In genomic region chr5:392431-392988, GRCh38 we compare ENCODE assay signal across 8 cellular contexts. TPM values are rescaled to one million over a fixed set of nuclear protein-coding genes. Genes with fewer than 3 reads are reported as not detected.
A peak's percentile ranks its signal among the peaks of the same experiment; 100 is the strongest.
DNase-seq lines count a peak whose midpoint lies in the region; ATAC-seq and TF ChIP-seq lines count a peak whose summit lies in the region.

No MANE protein-coding gene starts in this region.

- peaks cover 0 to 17% (median 0%) of the 10 kb centered on the region in 3 donors for H3K27me3 ChIP-seq in psoas muscle (ENCODE audit: insufficient read depth in 3 of 3, low read length in 2 of 3)

- WGBS in psoas muscle, 3 donors = 82 to 87% (median 86%) methylated on average over 27 to 30 of the region's 30 CpGs

- H3K36me3 Mint-ChIP-seq in activated T-helper 2 cell treated with anti-CD3 and anti-CD28 coated beads, Interferon-gamma antibody, Interleukin-2, Interleukin-4, amounts not matched to agents 10 μg/mL and 5 μg/mL and 100 μg/mL, durations not matched to agents 14 hours and 24 hours and 36 hours (ENCODE audit: low read depth) = peaks cover 35% of the 10 kb centered on the region
- no peaks in the 10 kb centered on the region for H3K36me3 Mint-ChIP-seq in nephron progenitor cell (ENCODE audit: low read depth)

- DNase-seq in RKO (ENCODE audit: low spot score) (peak; percentile 29), nephron progenitor cell (no peak), psoas muscle (no peak), NCI-H2171 (lab: John Stamatoyannopoulos, UW) (no peak), NCI-H1694 (lab: John Stamatoyannopoulos, UW) (no peak)
- peak; percentile 88 for DNase-seq in activated T-helper 2 cell treated with anti-CD3 and anti-CD28 coated beads, Interferon-gamma antibody, Interleukin-2, Interleukin-4, amounts not matched to agents 10 μg/mL and 5 μg/mL and 100 μg/mL, durations not matched to agents 14 hours and 24 hours and 36 hours (ENCODE audit: low spot score)

- H3K9me3 ChIP-seq in psoas muscle = no peaks in the 10 kb centered on the region

- intact Hi-C loops in activated T-helper 2 cell treated with anti-CD3 and anti-CD28 coated beads, Interferon-gamma antibody, Interleukin-2, Interleukin-4, amounts not matched to agents 10 μg/mL and 5 μg/mL and 100 μg/mL, durations not matched to agents 14 hours and 24 hours and 36 hours (cut with micrococcal nuclease) = loop anchor here (1.0 kb wide), 2 partner anchors 13 to 19 kb away; no protein-coding TSS in a partner anchor
- intact Hi-C loops in psoas muscle (cut with DNase I) = no loop called here

- no peak for TF ChIP-seq CTCF in nephron progenitor cell (IDR thresholded peaks at IDR 0.05)
- TF ChIP-seq CTCF in psoas muscle (IDR thresholded peaks at IDR 0.05) = no peak

- peak; percentile 85 for ATAC-seq in GM18868 (IDR thresholded peaks at IDR 0.05; ENCODE audit: unreplicated experiment)
- peak; percentile 84 for ATAC-seq in HG02852 (IDR thresholded peaks at IDR 0.05; ENCODE audit: unreplicated experiment)
- ATAC-seq in psoas muscle = no peak

- H3K27ac ChIP-seq in psoas muscle = no peak overlapping the region

- no peaks in the 10 kb centered on the region for H3K4me1 ChIP-seq in psoas muscle

- peaks cover 40% of the 10 kb centered on the region for H3K4me1 Mint-ChIP-seq in activated T-helper 2 cell treated with anti-CD3 and anti-CD28 coated beads, Interferon-gamma antibody, Interleukin-2, Interleukin-4, amounts not matched to agents 10 μg/mL and 5 μg/mL and 100 μg/mL, durations not matched to agents 14 hours and 24 hours and 36 hours (ENCODE audit: low read depth)
- peaks cover 48% of the 10 kb centered on the region for H3K4me1 Mint-ChIP-seq in nephron progenitor cell

- peak overlapping the region; percentile 72 for H3K4me3 Mint-ChIP-seq in activated T-helper 2 cell treated with anti-CD3 and anti-CD28 coated beads, Interferon-gamma antibody, Interleukin-2, Interleukin-4, amounts not matched to agents 10 μg/mL and 5 μg/mL and 100 μg/mL, durations not matched to agents 14 hours and 24 hours and 36 hours (ENCODE audit: low read depth)
- no peak overlapping the region for H3K4me3 Mint-ChIP-seq in nephron progenitor cell

- H3K36me3 ChIP-seq in psoas muscle (ENCODE audit: insufficient read depth in 1 of 2, low read depth in 1 of 2) = no peaks in the 10 kb centered on the region

- no peaks in the 10 kb centered on the region for H3K27me3 Mint-ChIP-seq in activated T-helper 2 cell treated with anti-CD3 and anti-CD28 coated beads, Interferon-gamma antibody, Interleukin-2, Interleukin-4, amounts not matched to agents 10 μg/mL and 5 μg/mL and 100 μg/mL, durations not matched to agents 14 hours and 24 hours and 36 hours (ENCODE audit: low read depth)
- peaks cover 25% of the 10 kb centered on the region for H3K27me3 Mint-ChIP-seq in nephron progenitor cell (ENCODE audit: low read depth, poor library complexity)

- peak overlapping the region; percentile 97 for H3K27ac Mint-ChIP-seq in activated T-helper 2 cell treated with anti-CD3 and anti-CD28 coated beads, Interferon-gamma antibody, Interleukin-2, Interleukin-4, amounts not matched to agents 10 μg/mL and 5 μg/mL and 100 μg/mL, durations not matched to agents 14 hours and 24 hours and 36 hours
- peak overlapping the region; percentile 57 for H3K27ac Mint-ChIP-seq in nephron progenitor cell

- no peaks in the 10 kb centered on the region for H3K9me3 Mint-ChIP-seq in activated T-helper 2 cell treated with anti-CD3 and anti-CD28 coated beads, Interferon-gamma antibody, Interleukin-2, Interleukin-4, amounts not matched to agents 10 μg/mL and 5 μg/mL and 100 μg/mL, durations not matched to agents 14 hours and 24 hours and 36 hours
- no peaks in the 10 kb centered on the region for H3K9me3 Mint-ChIP-seq in nephron progenitor cell

- no peak overlapping the region for H3K4me3 ChIP-seq in psoas muscle

RNA-seq across cellular contexts. Expression of gene EXOC3, which starts 50.5 kb away (rescaled TPM):
- 62.3 and 66.4 TPM in 2 replicates for total RNA-seq in activated T-helper 2 cell treated with anti-CD3 and anti-CD28 coated beads, Interferon-gamma antibody, Interleukin-2, Interleukin-4, amounts not matched to agents 10 μg/mL and 5 μg/mL and 100 μg/mL, durations not matched to agents 14 hours and 24 hours and 36 hours
- total RNA-seq in psoas muscle = 10 to 100 TPM; 55.8 to 62.7 (median 59.1) TPM
- 10 to 100 TPM; 38.2 to 63.4 (median 49.4) TPM for polyA plus RNA-seq in psoas muscle

Comparison
In these comparisons a context has a peak if more than half of its experiments do, and no peak if none do; other contexts are left out.
1. ATAC-seq: peak in GM18868 (single experiment) and HG02852 (single experiment); none in psoas muscle (0 of 4).
2. DNase-seq: peak in RKO (single experiment) and activated T-helper 2 cell treated with anti-CD3 and anti-CD28 coated beads, Interferon-gamma antibody, Interleukin-2, Interleukin-4, amounts not matched to agents 10 μg/mL and 5 μg/mL and 100 μg/mL, durations not matched to agents 14 hours and 24 hours and 36 hours (single experiment); none in nephron progenitor cell (single experiment), psoas muscle (0 of 2), NCI-H2171 (single experiment) and NCI-H1694 (single experiment).